Comparison of ENCODE assay signal across 1 cellular context in genomic region chr3:197736491-197737318, GRCh38.
A peak's percentile ranks its signal among the peaks of the same experiment; 100 is the strongest.
TF ChIP-seq lines count a peak whose summit lies in the region.

RUBCN (minus strand) TSS chr3:197736904; CDS start chr3:197736719, 185 bp downstream.

TF ChIP-seq in HEK293, 187 proteins besides CTCF, POLR2A, EP300 and RAD21 (continued from another document):
- TF ChIP-seq PATZ1 (tag by site-specific recombination; IDR thresholded peaks at IDR 0.05) (peak; percentile 78), ZNF449 (tag by site-specific recombination; IDR thresholded peaks at IDR 0.05) (no peak)
- TF ChIP-seq, protein P1, sequence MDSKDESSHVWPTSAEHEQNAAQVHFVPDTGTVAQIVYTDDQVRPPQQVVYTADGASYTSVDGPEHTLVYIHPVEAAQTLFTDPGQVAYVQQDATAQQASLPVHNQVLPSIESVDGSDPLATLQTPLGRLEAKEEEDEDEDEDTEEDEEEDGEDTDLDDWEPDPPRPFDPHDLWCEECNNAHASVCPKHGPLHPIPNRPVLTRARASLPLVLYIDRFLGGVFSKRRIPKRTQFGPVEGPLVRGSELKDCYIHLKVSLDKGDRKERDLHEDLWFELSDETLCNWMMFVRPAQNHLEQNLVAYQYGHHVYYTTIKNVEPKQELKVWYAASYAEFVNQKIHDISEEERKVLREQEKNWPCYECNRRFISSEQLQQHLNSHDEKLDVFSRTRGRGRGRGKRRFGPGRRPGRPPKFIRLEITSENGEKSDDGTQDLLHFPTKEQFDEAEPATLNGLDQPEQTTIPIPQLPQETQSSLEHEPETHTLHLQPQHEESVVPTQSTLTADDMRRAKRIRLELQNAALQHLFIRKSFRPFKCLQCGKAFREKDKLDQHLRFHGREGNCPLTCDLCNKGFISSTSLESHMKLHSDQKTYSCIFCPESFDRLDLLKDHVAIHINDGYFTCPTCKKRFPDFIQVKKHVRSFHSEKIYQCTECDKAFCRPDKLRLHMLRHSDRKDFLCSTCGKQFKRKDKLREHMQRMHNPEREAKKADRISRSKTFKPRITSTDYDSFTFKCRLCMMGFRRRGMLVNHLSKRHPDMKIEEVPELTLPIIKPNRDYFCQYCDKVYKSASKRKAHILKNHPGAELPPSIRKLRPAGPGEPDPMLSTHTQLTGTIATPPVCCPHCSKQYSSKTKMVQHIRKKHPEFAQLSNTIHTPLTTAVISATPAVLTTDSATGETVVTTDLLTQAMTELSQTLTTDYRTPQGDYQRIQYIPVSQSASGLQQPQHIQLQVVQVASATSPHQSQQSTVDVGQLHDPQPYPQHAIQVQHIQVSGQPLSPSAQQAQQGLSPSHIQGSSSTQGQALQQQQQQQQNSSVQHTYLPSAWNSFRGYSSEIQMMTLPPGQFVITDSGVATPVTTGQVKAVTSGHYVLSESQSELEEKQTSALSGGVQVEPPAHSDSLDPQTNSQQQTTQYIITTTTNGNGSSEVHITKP (tag by site-specific recombination; IDR thresholded peaks at IDR 0.05) = no peak
TF ChIP-seq in HEK293: peak in this region for 36.
